Comparison of ENCODE assay signal across 6 cellular contexts in genomic region chr7:65561786-65562372, GRCh38.
DNase-seq lines count a peak whose midpoint lies in the region; ATAC-seq, FAIRE-seq and TF ChIP-seq lines count a peak whose summit lies in the region.
"Not testable (repeated sequence)": the region's sequence is repeated elsewhere in the genome, so short reads cannot be mapped to it uniquely, and the experiment has no call there.

No MANE protein-coding gene starts in this region.

- ATAC-seq in Panc1 (0 out of 2 replicates have a peak, but pooled peaks have one; percentile 59), HepG2 (peak; percentile 45), mucosa of descending colon (peak; percentile 54)
- peak; percentile 21 for ATAC-seq in stimulated activated effector memory CD8-positive, alpha-beta T cell treated with anti-CD3 and anti-CD28 coated beads, Interleukin-12 subunit alpha, Interleukin-12 subunit beta, amount 100 ng/mL, for 72 hours

- not testable (repeated sequence) for H3K9ac ChIP-seq in HepG2 (ENCODE audit: insufficient read depth, low read depth, low read length)

- H3K4me3 Mint-ChIP-seq in glutamatergic neuron (ENCODE audit: unreplicated experiment); stimulated activated effector memory CD8-positive, alpha-beta T cell treated with anti-CD3 and anti-CD28 coated beads, Interleukin-12 subunit alpha, Interleukin-12 subunit beta, amount 100 ng/mL, for 72 hours: not testable (repeated sequence)

- H3K4me1 ChIP-seq in Panc1 (ENCODE audit: control insufficient read depth, insufficient read depth, low read length); left ventricle myocardium inferior; HepG2 (ENCODE audit: insufficient read depth, low read length); mucosa of descending colon (ENCODE audit: low read depth): not testable (repeated sequence)

- not testable (repeated sequence) for BruUV-seq in Panc1 (replicated peaks; lab: Mats Ljungman, UMichigan); HepG2 (replicated peaks; lab: Mats Ljungman, UMichigan)

- H3K27ac Mint-ChIP-seq in glutamatergic neuron (ENCODE audit: unreplicated experiment) = peak overlapping the region; percentile 68
- H3K27ac Mint-ChIP-seq in stimulated activated effector memory CD8-positive, alpha-beta T cell treated with anti-CD3 and anti-CD28 coated beads, Interleukin-12 subunit alpha, Interleukin-12 subunit beta, amount 100 ng/mL, for 72 hours = not testable (repeated sequence)

- H3K27me3 Mint-ChIP-seq in glutamatergic neuron (ENCODE audit: unreplicated experiment) = not testable (repeated sequence)

- not testable (repeated sequence) for H3K27ac ChIP-seq in Panc1 (ENCODE audit: low read length); left ventricle myocardium inferior (replicated peaks); HepG2 (ENCODE audit: extremely low read length, insufficient read depth, low read length)

- not testable (repeated sequence) for H3K9me3 ChIP-seq in Panc1 (ENCODE audit: control insufficient read depth, insufficient read depth, low read depth, low read length); left ventricle myocardium inferior (replicated peaks); HepG2 (ENCODE audit: low read length); mucosa of descending colon

- TF ChIP-seq CTCF in Panc1 (IDR thresholded peaks at IDR 0.05); glutamatergic neuron (IDR thresholded peaks at IDR 0.05; ENCODE audit: partially characterized antibody, unreplicated experiment); left ventricle myocardium inferior (IDR thresholded peaks at IDR 0.05; ENCODE audit: borderline replicate concordance); HepG2 (CRISPR knock-in tag; IDR thresholded peaks at IDR 0.05); mucosa of descending colon (IDR thresholded peaks at IDR 0.05): not testable (repeated sequence)

- H3K27me3 ChIP-seq in Panc1 (ENCODE audit: control insufficient read depth, insufficient read depth, low read length); left ventricle myocardium inferior (ENCODE audit: low read depth); HepG2 (ENCODE audit: control insufficient read depth in 1 of 2, insufficient read depth in 2 of 2, low read length in 2 of 2): not testable (repeated sequence)

- intact Hi-C loops in Panc1 (cut with micrococcal nuclease; ENCODE audit: unreplicated experiment); left ventricle myocardium inferior (cut with micrococcal nuclease); HepG2 (cut with micrococcal nuclease; ENCODE audit: unreplicated experiment); mucosa of descending colon (cut with DNase I, micrococcal nuclease): not testable (repeated sequence)

- not testable (repeated sequence) for TF ChIP-seq POLR2A in HepG2 (IDR thresholded peaks at IDR 0.05; ENCODE audit: insufficient read depth in 1 of 2, low read depth in 2 of 2, low read length in 2 of 2)

- not testable (repeated sequence) for H3K4me3 ChIP-seq in Panc1 (ENCODE audit: low read depth in 2 of 2, low read length in 2 of 2); left ventricle myocardium inferior; HepG2 (replicated peaks in 1 of 3; ENCODE audit: insufficient read depth in 1 of 3, low read depth in 2 of 3, low read length in 3 of 3); mucosa of descending colon

- not testable (repeated sequence) for TF ChIP-seq EP300 in HepG2 (IDR thresholded peaks at IDR 0.05; ENCODE audit: low read depth in 2 of 2, low read length in 2 of 2); HepG2 (CRISPR knock-in tag; IDR thresholded peaks at IDR 0.05; ENCODE audit: borderline replicate concordance)

- CTCF ChIA-PET in Panc1 (lab: Charles Lee); HepG2 (lab: Yijun Ruan, JAX; ENCODE audit: low intra/inter-chr PET ratio, low total read pairs): not testable (repeated sequence)

- not testable (repeated sequence) for H3K4me2 ChIP-seq in HepG2 (ENCODE audit: low read depth, low read length)

- in situ Hi-C loops in Panc1 (cut with HindIII; ENCODE audit: low pct_unique_long_range_greater_than_20kb, low sequenced_read_pairs); HepG2 (cut with HindIII; ENCODE audit: extremely low pct_ligation_motif_present, low pct_unique_long_range_greater_than_20kb): not testable (repeated sequence)

- POLR2A ChIA-PET in Panc1 (lab: Charles Lee); HepG2 (lab: Yijun Ruan, JAX): not testable (repeated sequence)

- TF ChIP-seq RAD21 in HepG2 (CRISPR knock-in tag; IDR thresholded peaks at IDR 0.05) = not testable (repeated sequence)

- 86% methylated on average over 5 of the region's 6 CpGs for WGBS in HepG2 (ENCODE audit: low lambda C conversion rate)

- H3K36me3 Mint-ChIP-seq in glutamatergic neuron (ENCODE audit: unreplicated experiment); stimulated activated effector memory CD8-positive, alpha-beta T cell treated with anti-CD3 and anti-CD28 coated beads, Interleukin-12 subunit alpha, Interleukin-12 subunit beta, amount 100 ng/mL, for 72 hours: not testable (repeated sequence)

- FAIRE-seq in HepG2 (lab: Jason Lieb, UNC) = not testable (repeated sequence)

- H4K20me1 ChIP-seq in HepG2 (ENCODE audit: insufficient read depth, low read length) = not testable (repeated sequence)

- not testable (repeated sequence) for DNase-seq in Panc1 (ENCODE audit: low read depth, low spot score); HepG2 (ENCODE audit: low spot score); stimulated activated effector memory CD8-positive, alpha-beta T cell treated with anti-CD3 and anti-CD28 coated beads, Interleukin-12 subunit alpha, Interleukin-12 subunit beta, amount 100 ng/mL, for 72 hours (ENCODE audit: low spot score in 2 of 2)
- DNase-seq in glutamatergic neuron = peak; percentile 22
- DNase-seq in left ventricle myocardium inferior = peak; percentile 5
- DNase-seq in mucosa of descending colon = peak in 1 of 3 donors; percentile 5

- H3K36me3 ChIP-seq in Panc1 (ENCODE audit: control insufficient read depth, insufficient read depth, low read length); left ventricle myocardium inferior; HepG2 (replicated peaks in 1 of 2; ENCODE audit: control insufficient read depth in 1 of 2, insufficient read depth in 2 of 2, low read length in 2 of 2); mucosa of descending colon (ENCODE audit: low read depth): not testable (repeated sequence)

- H3K9me3 Mint-ChIP-seq in glutamatergic neuron (ENCODE audit: unreplicated experiment); stimulated activated effector memory CD8-positive, alpha-beta T cell treated with anti-CD3 and anti-CD28 coated beads, Interleukin-12 subunit alpha, Interleukin-12 subunit beta, amount 100 ng/mL, for 72 hours: not testable (repeated sequence)

- not testable (repeated sequence) for H2AFZ ChIP-seq in HepG2 (ENCODE audit: low read length)

- not testable (repeated sequence) for H3K4me1 Mint-ChIP-seq in glutamatergic neuron (ENCODE audit: low read depth, unreplicated experiment); stimulated activated effector memory CD8-positive, alpha-beta T cell treated with anti-CD3 and anti-CD28 coated beads, Interleukin-12 subunit alpha, Interleukin-12 subunit beta, amount 100 ng/mL, for 72 hours

- H3K79me2 ChIP-seq in HepG2 (ENCODE audit: insufficient read depth, low read length) = not testable (repeated sequence)
